ENCODE assay signal across 8 cellular contexts in genomic region chr11:2097356-2097997, GRCh38. TPM values are rescaled to one million over a fixed set of nuclear protein-coding genes. Genes with fewer than 3 reads are reported as not detected.
A peak's percentile ranks its signal among the peaks of the same experiment; 100 is the strongest.
DNase-seq lines count a peak whose midpoint lies in the region; ATAC-seq, FAIRE-seq and TF ChIP-seq lines count a peak whose summit lies in the region.

No MANE protein-coding gene starts in this region.

- H3K4me1 Mint-ChIP-seq in CD14-positive monocyte = peaks cover 3% of the 10 kb centered on the region
- H3K4me1 Mint-ChIP-seq in activated CD4-positive, alpha-beta T cell treated with anti-CD3 and anti-CD28 coated beads, Interleukin-2, amount 10 ng/mL, durations not matched to agents 24 days and 14 days = no peaks in the 10 kb centered on the region

- in situ Hi-C loops in HepG2 (cut with HindIII; ENCODE audit: extremely low pct_ligation_motif_present, low pct_unique_long_range_greater_than_20kb) = no loop called here

- H3K27ac ChIP-seq in coronary artery = peak overlapping the region in 1 of 2 donors; percentile 75
- H3K27ac ChIP-seq in HepG2 (ENCODE audit: extremely low read length, insufficient read depth, low read length) = peak overlapping the region; percentile 80
- peak overlapping the region in 1 of 2 donors; percentile 39 for H3K27ac ChIP-seq in tibial artery
- no peak overlapping the region for H3K27ac ChIP-seq in SK-N-SH (ENCODE audit: low read depth in 2 of 2, low read length in 1 of 2)

- peaks cover 5 to 21% (median 7%) of the 10 kb centered on the region in 3 donors for H3K27me3 Mint-ChIP-seq in CD14-positive monocyte (ENCODE audit: low read depth in 3 of 3)
- peaks cover 6% of the 10 kb centered on the region for H3K27me3 Mint-ChIP-seq in activated CD4-positive, alpha-beta T cell treated with anti-CD3 and anti-CD28 coated beads, Interleukin-2, amount 10 ng/mL, durations not matched to agents 24 days and 14 days

- no peak overlapping the region for H3K4me3 Mint-ChIP-seq in CD14-positive monocyte
- H3K4me3 Mint-ChIP-seq in activated CD4-positive, alpha-beta T cell treated with anti-CD3 and anti-CD28 coated beads, Interleukin-2, amount 10 ng/mL, durations not matched to agents 24 days and 14 days = no peak overlapping the region

- H3K27ac Mint-ChIP-seq in CD14-positive monocyte = no peak overlapping the region
- H3K27ac Mint-ChIP-seq in activated CD4-positive, alpha-beta T cell treated with anti-CD3 and anti-CD28 coated beads, Interleukin-2, amount 10 ng/mL, durations not matched to agents 24 days and 14 days = no peak overlapping the region

- H3K4me1 ChIP-seq in HepG2 (ENCODE audit: insufficient read depth, low read length) (peaks cover 67% of the 10 kb centered on the region), tibial artery (peaks cover 0 to 31% (median 17%) of the 10 kb centered on the region in 4 donors), SK-N-SH (ENCODE audit: control insufficient read depth in 1 of 2, insufficient read depth in 2 of 2, low read depth in 1 of 2, low read length in 1 of 2) (peaks cover 0 to 31% of the 10 kb centered on the region in 2 experiments; a peak in 1 of 4 replicates)

- H3K36me3 ChIP-seq in HepG2 (replicated peaks in 1 of 2; ENCODE audit: control insufficient read depth in 1 of 2, insufficient read depth in 2 of 2, low read length in 2 of 2) = no peaks in the 10 kb centered on the region
- H3K36me3 ChIP-seq in tibial artery = no peaks in the 10 kb centered on the region
- H3K36me3 ChIP-seq in SK-N-SH (replicated peaks in 1 of 2; ENCODE audit: control insufficient read depth in 1 of 2, insufficient read depth in 2 of 2, low read length in 1 of 2) = no peaks in the 10 kb centered on the region

- POLR2A ChIA-PET in HepG2 (lab: Yijun Ruan, JAX) = interaction anchor here (0.8 to 2.5 kb wide), 16 partner anchors 8 to 148 kb away, joined by 3 to 43 read pairs (median 3); partner anchors contain the start of gene IGF2
- POLR2A ChIA-PET in SK-N-SH (lab: Yijun Ruan, JAX) = no interaction called here

- peak overlapping the region; percentile 31 for H3K4me3 ChIP-seq in coronary artery
- H3K4me3 ChIP-seq in HepG2 (replicated peaks in 1 of 3; ENCODE audit: insufficient read depth in 1 of 3, low read depth in 2 of 3, low read length in 3 of 3) = peak overlapping the region; percentile 46 to 70 (median 61)
- H3K4me3 ChIP-seq in tibial artery = no peak overlapping the region
- H3K4me3 ChIP-seq in SK-N-SH (ENCODE audit: low read depth in 2 of 2, low read length in 1 of 2) = no peak overlapping the region

- no peaks in the 10 kb centered on the region for H3K9me3 ChIP-seq in HepG2 (ENCODE audit: low read length)
- no peaks in the 10 kb centered on the region for H3K9me3 ChIP-seq in tibial artery
- H3K9me3 ChIP-seq in SK-N-SH = no peaks in the 10 kb centered on the region

- H3K79me2 ChIP-seq in HepG2 (ENCODE audit: insufficient read depth, low read length) (no peaks in the 10 kb centered on the region), SK-N-SH (ENCODE audit: insufficient read depth) (no peaks in the 10 kb centered on the region)

- no peaks in the 10 kb centered on the region for H3K9me2 ChIP-seq in SK-N-SH

- ATAC-seq in HepG2 (peak; percentile 92), GM21423 (IDR thresholded peaks at IDR 0.05; ENCODE audit: unreplicated experiment) (no peak)

- H3K27me3 ChIP-seq in HepG2 (ENCODE audit: control insufficient read depth in 1 of 2, insufficient read depth in 2 of 2, low read length in 2 of 2) (peaks cover under 1 to 1% of the 10 kb centered on the region in 2 experiments; a peak in 3 of 5 replicates), tibial artery (peaks cover 0 to 65% of the 10 kb centered on the region in 2 donors), SK-N-SH (ENCODE audit: insufficient read depth) (no peaks in the 10 kb centered on the region)

- CTCF ChIA-PET in HepG2 (lab: Yijun Ruan, JAX; ENCODE audit: low intra/inter-chr PET ratio, low total read pairs) = no interaction called here
- CTCF ChIA-PET in SK-N-SH (lab: Yijun Ruan, JAX) = interaction anchor here (1.0 to 3.0 kb wide), 5 partner anchors 16 to 59 kb away, joined by 3 to 18 read pairs (median 5); no protein-coding TSS in a partner anchor

- peak; percentile 71 for DNase-seq in HuH-7 (ENCODE audit: low spot score)
- DNase-seq in coronary artery (ENCODE audit: low spot score) = no peak
- peak; percentile 90 for DNase-seq in HepG2 (ENCODE audit: low spot score)
- peak; percentile 75 to 78 for DNase-seq in tibial artery
- no peak for DNase-seq in CD14-positive monocyte (ENCODE audit: low spot score)
- no peak for DNase-seq in SK-N-SH
- DNase-seq in activated CD4-positive, alpha-beta T cell treated with anti-CD3 and anti-CD28 coated beads, Interleukin-2, amount 10 ng/mL, durations not matched to agents 24 days and 14 days = no peak

- TF ChIP-seq EP300 in HepG2 (IDR thresholded peaks at IDR 0.05; ENCODE audit: low read depth in 2 of 2, low read length in 2 of 2) (peak in 1 of 2 experiments; percentile 49; a peak in 1 of 4 replicates), HepG2 (CRISPR knock-in tag; IDR thresholded peaks at IDR 0.05; ENCODE audit: borderline replicate concordance) (0 out of 2 replicates have a peak, but pooled peaks have one; percentile 20), SK-N-SH (IDR thresholded peaks at IDR 0.05; ENCODE audit: borderline replicate concordance in 1 of 2, low read depth in 1 of 2, low read length in 1 of 2) (no peak)

- H2AFZ ChIP-seq in HepG2 (ENCODE audit: low read length) = no peak overlapping the region
- H2AFZ ChIP-seq in SK-N-SH (ENCODE audit: low read depth) = no peak overlapping the region

- FAIRE-seq in HepG2 (lab: Jason Lieb, UNC) = peak; percentile 86

- no peaks in the 10 kb centered on the region for H4K20me1 ChIP-seq in HepG2 (ENCODE audit: insufficient read depth, low read length)
- no peaks in the 10 kb centered on the region for H4K20me1 ChIP-seq in SK-N-SH (ENCODE audit: insufficient read depth)

- peak overlapping the region; percentile 56 for H3K9ac ChIP-seq in HepG2 (ENCODE audit: insufficient read depth, low read depth, low read length)
- H3K9ac ChIP-seq in SK-N-SH = no peak overlapping the region

- intact Hi-C loops in HepG2 (cut with micrococcal nuclease; ENCODE audit: unreplicated experiment) = no loop called here
- intact Hi-C loops in tibial artery (cut with DNase I; ENCODE audit: low total_unique reads) = no loop called here
- intact Hi-C loops in CD14-positive monocyte (cut with micrococcal nuclease) = no loop called here
- intact Hi-C loops in activated CD4-positive, alpha-beta T cell treated with anti-CD3 and anti-CD28 coated beads, Interleukin-2, amount 10 ng/mL, durations not matched to agents 24 days and 14 days (cut with micrococcal nuclease) = no loop called here

- TF ChIP-seq POLR2A in HepG2 (IDR thresholded peaks at IDR 0.05; ENCODE audit: insufficient read depth in 1 of 2, low read depth in 2 of 2, low read length in 2 of 2) = peak in 1 of 2 experiments; percentile 28; a peak in 1 of 4 replicates

- no peaks in the 10 kb centered on the region for H3F3A ChIP-seq in SK-N-SH (replicated peaks; ENCODE audit: insufficient read depth)

- TF ChIP-seq RAD21 in HepG2 (CRISPR knock-in tag; IDR thresholded peaks at IDR 0.05) = peak; percentile 63
- no peak for TF ChIP-seq RAD21 in SK-N-SH (IDR thresholded peaks at IDR 0.05; ENCODE audit: low read length)

- peaks cover 0 to 2% (median 0%) of the 10 kb centered on the region in 7 donors for H3K9me3 Mint-ChIP-seq in CD14-positive monocyte
- H3K9me3 Mint-ChIP-seq in activated CD4-positive, alpha-beta T cell treated with anti-CD3 and anti-CD28 coated beads, Interleukin-2, amount 10 ng/mL, durations not matched to agents 24 days and 14 days = no peaks in the 10 kb centered on the region

- TF ChIP-seq CTCF in coronary artery (IDR thresholded peaks at IDR 0.05) (no peak), HepG2 (CRISPR knock-in tag; IDR thresholded peaks at IDR 0.05) (peak; percentile 38), tibial artery (IDR thresholded peaks at IDR 0.05) (no peak), CD14-positive monocyte (IDR thresholded peaks at IDR 0.05) (no peak), SK-N-SH (IDR thresholded peaks at IDR 0.05) (no peak)

- WGBS in HepG2 (ENCODE audit: low lambda C conversion rate) = 2% methylated on average over 9 of the region's 28 CpGs
- 58% methylated on average over 9 of the region's 28 CpGs for WGBS in SK-N-SH (ENCODE audit: low lambda C conversion rate)

- BruUV-seq in HepG2 (replicated peaks; lab: Mats Ljungman, UMichigan) = no TSS peak

- no peaks in the 10 kb centered on the region for H3K36me3 Mint-ChIP-seq in CD14-positive monocyte
- no peaks in the 10 kb centered on the region for H3K36me3 Mint-ChIP-seq in activated CD4-positive, alpha-beta T cell treated with anti-CD3 and anti-CD28 coated beads, Interleukin-2, amount 10 ng/mL, durations not matched to agents 24 days and 14 days (ENCODE audit: low read depth)

- peak overlapping the region; percentile 82 for H3K4me2 ChIP-seq in HepG2 (ENCODE audit: low read depth, low read length)
- H3K4me2 ChIP-seq in SK-N-SH = no peak overlapping the region

RNA-seq across cellular contexts. Expression of gene IGF2, which starts 41.7 kb away (rescaled TPM):
- total RNA-seq in HepG2 (2016; rRNA removed; fragmentation: Illumina TruSeq; extraction: Trizol) = 79.1 and 138 TPM in 2 replicates
- total RNA-seq in HepG2 (2016; cell fraction: cytosol; rRNA removed; fragmentation: Illumina TruSeq; extraction: Trizol; ENCODE audit: low read depth) = 150 and 154 TPM in 2 replicates
- 71.0 and 125 TPM in 2 replicates for total RNA-seq in HepG2 (2016; cell fraction: insoluble cytoplasmic fraction; rRNA removed; fragmentation: Illumina TruSeq; extraction: Trizol)
- total RNA-seq in HepG2 (2016; cell fraction: membrane; rRNA removed; fragmentation: Illumina TruSeq; extraction: Trizol) = 362 and 363 TPM in 2 replicates
- 89.6 and 109 TPM in 2 replicates for total RNA-seq in HepG2 (2016; cell fraction: nucleus; rRNA removed; fragmentation: Illumina TruSeq; extraction: Trizol)
- 254 and 379 TPM in 2 replicates for polyA plus RNA-seq in HepG2 (2011; rRNA removed)
- 454 and 616 TPM in 2 replicates for polyA plus RNA-seq in HepG2 (2011; cell fraction: cytosol; rRNA removed)
- 839 and 1,149 TPM in 2 replicates for polyA plus RNA-seq in HepG2 (2011; cell fraction: nucleus; rRNA removed)
- polyA plus RNA-seq in HepG2 (2012) = 4,210 and 4,559 TPM in 2 replicates
- polyA plus RNA-seq in HepG2 (2016; cell fraction: cytosol; fragmentation: Illumina TruSeq; extraction: Trizol; ENCODE audit: low read depth) = 341 and 387 TPM in 2 replicates
- polyA plus RNA-seq in HepG2 (2016; cell fraction: insoluble cytoplasmic fraction; fragmentation: Illumina TruSeq; extraction: Trizol; ENCODE audit: low read depth) = 1,191 and 1,950 TPM in 2 replicates
- 1,798 and 2,413 TPM in 2 replicates for polyA plus RNA-seq in HepG2 (2016; cell fraction: membrane; fragmentation: Illumina TruSeq; extraction: Trizol; ENCODE audit: low read depth)
- polyA plus RNA-seq in HepG2 (2016; cell fraction: nucleus; fragmentation: Illumina TruSeq; extraction: Trizol; ENCODE audit: insufficient read depth, low read depth) = 949 and 1,082 TPM in 2 replicates
- polyA minus RNA-seq in HepG2 (2011; rRNA and poly(A)+ RNA removed; ENCODE audit: low replicate concordance) = 0.19 and 781 TPM in 2 replicates
- 811 and 1,353 TPM in 2 replicates for polyA minus RNA-seq in HepG2 (2011; cell fraction: cytosol; rRNA and poly(A)+ RNA removed)
- polyA minus RNA-seq in HepG2 (2011; cell fraction: nucleus; rRNA and poly(A)+ RNA removed) = 170 and 248 TPM in 2 replicates
- not detected for polyA plus RNA-seq in CD14-positive monocyte
- polyA plus RNA-seq in SK-N-SH (2012; rRNA removed) = 0.05 TPM in 1 of 2 replicates, not detected in the other
- 0.03 and 0.04 TPM in 2 replicates for polyA plus RNA-seq in SK-N-SH (2012; cell fraction: cytosol; rRNA removed)
- polyA plus RNA-seq in SK-N-SH (2012; cell fraction: nucleus; rRNA removed) = not detected in 2 replicates
- 0.45 and 1.1 TPM in 2 replicates for total RNA-seq in activated CD4-positive, alpha-beta T cell treated with anti-CD3 and anti-CD28 coated beads, Interleukin-2, amount 10 ng/mL, durations not matched to agents 24 days and 14 days

Comparison
In these comparisons a context has a peak if more than half of its experiments do, and no peak if none do; other contexts are left out.
1. DNase-seq: peak in HuH-7 (single experiment), HepG2 (single experiment) and tibial artery (2 of 2); none in coronary artery (single experiment), CD14-positive monocyte (single experiment), SK-N-SH (single experiment) and activated CD4-positive, alpha-beta T cell treated with anti-CD3 and anti-CD28 coated beads, Interleukin-2, amount 10 ng/mL, durations not matched to agents 24 days and 14 days (single experiment).
2. H3K4me3 ChIP-seq: peak in coronary artery (single experiment) and HepG2 (3 of 3); none in tibial artery (0 of 2) and SK-N-SH (0 of 2).
3. RNA of gene IGF2, which starts 41.7 kb away (polyA plus RNA-seq): 254 to 4,559 TPM in HepG2; 0.03 to 0.05 TPM in SK-N-SH and not detected in CD14-positive monocyte; every median in the first group is over 100 times any median in the second.